In genomic region chr15:85024003-85024402, GRCh38 we compare ENCODE assay signal across 1 cellular context.
TF ChIP-seq lines count a peak whose summit lies in the region.

No MANE protein-coding gene starts in this region.

TF ChIP-seq in K562, 482 proteins besides CTCF, POLR2A, EP300 and RAD21 (continued from another document):
- TF ChIP-seq TCFL5 (CRISPR knock-in tag; conservative IDR thresholded peaks at IDR 0.05) (no peak), SUPT5H (IDR thresholded peaks at IDR 0.05) (no peak), RBM14 (IDR thresholded peaks at IDR 0.05; ENCODE audit: borderline replicate concordance, insufficient read depth, low read depth, low read length) (no peak), ZNF445 (CRISPR knock-in tag; IDR thresholded peaks at IDR 0.05; ENCODE audit: low read depth) (no peak), MTA2 (IDR thresholded peaks at IDR 0.05; ENCODE audit: low read depth) (peak; percentile 51; the same call in 1 of the 2 replicates)
